1 cellular context compared by ENCODE assay signal in genomic region chr6:62371840-62372239, GRCh38.
TF ChIP-seq lines count a peak whose summit lies in the region.

No MANE protein-coding gene starts in this region.

TF ChIP-seq in GM23338, 12 proteins besides CTCF, POLR2A, EP300 and RAD21 (continued from another document):
- TF ChIP-seq, protein P1, sequence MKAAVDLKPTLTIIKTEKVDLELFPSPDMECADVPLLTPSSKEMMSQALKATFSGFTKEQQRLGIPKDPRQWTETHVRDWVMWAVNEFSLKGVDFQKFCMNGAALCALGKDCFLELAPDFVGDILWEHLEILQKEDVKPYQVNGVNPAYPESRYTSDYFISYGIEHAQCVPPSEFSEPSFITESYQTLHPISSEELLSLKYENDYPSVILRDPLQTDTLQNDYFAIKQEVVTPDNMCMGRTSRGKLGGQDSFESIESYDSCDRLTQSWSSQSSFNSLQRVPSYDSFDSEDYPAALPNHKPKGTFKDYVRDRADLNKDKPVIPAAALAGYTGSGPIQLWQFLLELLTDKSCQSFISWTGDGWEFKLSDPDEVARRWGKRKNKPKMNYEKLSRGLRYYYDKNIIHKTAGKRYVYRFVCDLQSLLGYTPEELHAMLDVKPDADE (IDR thresholded peaks at IDR 0.05) = no peak
- TF ChIP-seq, protein P2, sequence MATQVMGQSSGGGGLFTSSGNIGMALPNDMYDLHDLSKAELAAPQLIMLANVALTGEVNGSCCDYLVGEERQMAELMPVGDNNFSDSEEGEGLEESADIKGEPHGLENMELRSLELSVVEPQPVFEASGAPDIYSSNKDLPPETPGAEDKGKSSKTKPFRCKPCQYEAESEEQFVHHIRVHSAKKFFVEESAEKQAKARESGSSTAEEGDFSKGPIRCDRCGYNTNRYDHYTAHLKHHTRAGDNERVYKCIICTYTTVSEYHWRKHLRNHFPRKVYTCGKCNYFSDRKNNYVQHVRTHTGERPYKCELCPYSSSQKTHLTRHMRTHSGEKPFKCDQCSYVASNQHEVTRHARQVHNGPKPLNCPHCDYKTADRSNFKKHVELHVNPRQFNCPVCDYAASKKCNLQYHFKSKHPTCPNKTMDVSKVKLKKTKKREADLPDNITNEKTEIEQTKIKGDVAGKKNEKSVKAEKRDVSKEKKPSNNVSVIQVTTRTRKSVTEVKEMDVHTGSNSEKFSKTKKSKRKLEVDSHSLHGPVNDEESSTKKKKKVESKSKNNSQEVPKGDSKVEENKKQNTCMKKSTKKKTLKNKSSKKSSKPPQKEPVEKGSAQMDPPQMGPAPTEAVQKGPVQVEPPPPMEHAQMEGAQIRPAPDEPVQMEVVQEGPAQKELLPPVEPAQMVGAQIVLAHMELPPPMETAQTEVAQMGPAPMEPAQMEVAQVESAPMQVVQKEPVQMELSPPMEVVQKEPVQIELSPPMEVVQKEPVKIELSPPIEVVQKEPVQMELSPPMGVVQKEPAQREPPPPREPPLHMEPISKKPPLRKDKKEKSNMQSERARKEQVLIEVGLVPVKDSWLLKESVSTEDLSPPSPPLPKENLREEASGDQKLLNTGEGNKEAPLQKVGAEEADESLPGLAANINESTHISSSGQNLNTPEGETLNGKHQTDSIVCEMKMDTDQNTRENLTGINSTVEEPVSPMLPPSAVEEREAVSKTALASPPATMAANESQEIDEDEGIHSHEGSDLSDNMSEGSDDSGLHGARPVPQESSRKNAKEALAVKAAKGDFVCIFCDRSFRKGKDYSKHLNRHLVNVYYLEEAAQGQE (IDR thresholded peaks at IDR 0.05; ENCODE audit: unreplicated experiment) = no peak
- TF ChIP-seq EZH2 (IDR thresholded peaks at IDR 0.05; ENCODE audit: low read depth, unreplicated experiment) (no peak), POLR2AphosphoS5 (IDR thresholded peaks at IDR 0.05; ENCODE audit: low read depth) (no peak), CREB1 (CRISPR knock-in tag; IDR thresholded peaks at IDR 0.05; ENCODE audit: low read depth) (no peak), NANOG (IDR thresholded peaks at IDR 0.05; ENCODE audit: borderline replicate concordance) (no peak), ZNF114 (CRISPR knock-in tag; IDR thresholded peaks at IDR 0.05) (no peak), ZNF331 (CRISPR knock-in tag; IDR thresholded peaks at IDR 0.05; ENCODE audit: low read depth) (no peak), JUNB (IDR thresholded peaks at IDR 0.05; ENCODE audit: unreplicated experiment) (no peak), EZH2phosphoT487 (IDR thresholded peaks at IDR 0.05; ENCODE audit: unreplicated experiment) (no peak)
